Comparison of ENCODE assay signal across 34 cellular contexts in the genomic region with DNA sequence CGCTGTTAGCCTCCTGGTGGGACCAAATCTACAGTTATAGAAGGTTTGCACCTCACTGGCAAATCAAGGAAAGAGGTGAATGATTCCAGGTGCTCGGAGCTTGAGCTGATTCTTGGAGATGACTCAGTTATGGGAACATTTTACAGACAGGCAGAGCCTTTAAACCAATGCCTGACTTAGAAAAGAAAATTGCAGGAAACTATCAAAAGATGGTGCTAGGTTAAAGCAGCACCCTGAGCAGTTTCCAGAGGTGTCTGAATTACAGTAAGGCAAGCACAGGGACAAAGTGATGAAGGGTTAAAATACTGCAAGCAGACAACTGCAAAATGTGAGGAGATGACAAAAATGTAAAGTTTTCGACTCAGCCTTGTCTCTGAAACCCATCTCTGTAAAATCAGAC. TPM values are rescaled to one million over a fixed set of nuclear protein-coding genes. Genes with fewer than 3 reads are reported as not detected.
DNase-seq lines count a peak whose midpoint lies in the region; ATAC-seq, FAIRE-seq and TF ChIP-seq lines count a peak whose summit lies in the region.
"Had no signal": no experiment of that assay in that cellular context is flagged by ENCODE, and none has a peak within 500 bp of the region (broad histone marks: within the 10 kb centered on the region; RNA-seq: fewer than 3 reads in every experiment).

No MANE protein-coding gene starts in this region.

- peak; percentile 24 for DNase-seq in NCI-H69 (lab: John Stamatoyannopoulos, UW)
- DNase-seq in H1 (ENCODE audit: low read depth in 1 of 2, low spot score in 2 of 2) = no peak
- DNase-seq in mesothelial cell of epicardium (ENCODE audit: low spot score in 2 of 2, unreplicated experiment in 2 of 2) = no peak
- peak in 1 of 49 donors; percentile 4 for DNase-seq in substantia nigra (lab: John Stamatoyannopoulos, UW)
- no peak for DNase-seq in NCI-H2081 treated with DMSO at 0.1 percent for 48 hours (lab: John Stamatoyannopoulos, UW)
- no peak for DNase-seq in stimulated activated CD4-positive, alpha-beta T cell treated with anti-CD3 and anti-CD28 coated beads, Interleukin-4, amount 100 ng/mL, for 1 hour
- DNase-seq: activated B cell treated with CpG ODN at 0.5 μM for 24 hours; activated CD4-positive, alpha-beta T cell treated with anti-CD3 and anti-CD28 coated beads, Interleukin-2, amount 50 U/mL, for 1 hour; activated CD8-positive, alpha-beta memory T cell treated with anti-CD3 and anti-CD28 coated beads, Interleukin-2, amount 10 ng/mL, durations not matched to agents 7 days and 5 days; activated naive CD4-positive, alpha-beta T cell treated with Interleukin-2 at 50 U/mL for 16 hours; activated T-cell treated with anti-CD3 and anti-CD28 coated beads, Interleukin-2, amount 50 U/mL, for 48 hours; colonic mucosa; COR-L47; DND-41; naive thymus-derived CD4-positive, alpha-beta T cell; NCI-H1092; NCI-H187; NCI-H526 treated with DMSO at 0.1 percent for 48 hours; ovary; Peyer's patch; SIG-M5; spleen had no signal

- CTCF ChIA-PET in H1 (lab: Charles Lee; ENCODE audit: partially characterized antibody) = interaction anchor here (0.6 to 5.6 kb wide), 11 partner anchors 11 to 1349 kb away, joined by 3 to 33 read pairs (median 3); no protein-coding TSS in a partner anchor

- H2BK12ac ChIP-seq in H1 (ENCODE audit: low read depth, low read length) = no peak overlapping the region

- H4K5ac ChIP-seq in H1 (ENCODE audit: insufficient read length, low read depth, low read length) = no peak overlapping the region

- H4K20me1 ChIP-seq in H1 (replicated peaks in 1 of 2; ENCODE audit: control insufficient read depth in 1 of 2, insufficient read depth in 2 of 2, low read length in 2 of 2) = no peaks in the 10 kb centered on the region
- H4K20me1 ChIP-seq: BLaER1 treated with 17β-estradiol and CSF1 and Interleukin-3, amounts not matched to agents 10 nM and 100 nM had no signal

- H3K27ac Mint-ChIP-seq in mesothelial cell of epicardium = no peak overlapping the region
- H3K27ac Mint-ChIP-seq: activated B cell treated with CpG ODN at 0.5 μM for 24 hours; activated CD8-positive, alpha-beta memory T cell treated with anti-CD3 and anti-CD28 coated beads, Interleukin-2, amount 10 ng/mL, durations not matched to agents 7 days and 5 days; IgD-negative memory B cell; naive thymus-derived CD4-positive, alpha-beta T cell had no signal

- peaks cover 3% of the 10 kb centered on the region; the same call in 1 of the 2 replicates for H3K23me2 ChIP-seq in H1 (ENCODE audit: low read depth, low read length)

- H3K56ac ChIP-seq in H1 (replicated peaks; ENCODE audit: insufficient read length, low read depth, low read length) = no peak overlapping the region

- no peak for ATAC-seq in GM18870 (IDR thresholded peaks at IDR 0.05; ENCODE audit: unreplicated experiment)
- ATAC-seq in GM18861 (IDR thresholded peaks at IDR 0.05; ENCODE audit: unreplicated experiment) = no peak
- ATAC-seq: activated CD8-positive, alpha-beta memory T cell treated with anti-CD3 and anti-CD28 coated beads, Interleukin-2, amount 10 ng/mL, durations not matched to agents 7 days and 5 days; naive thymus-derived CD4-positive, alpha-beta T cell had no signal

- no peaks in the 10 kb centered on the region for H3K79me2 ChIP-seq in H1 (ENCODE audit: control insufficient read depth in 1 of 2, insufficient read depth in 2 of 2, low read length in 2 of 2)

- H4K8ac ChIP-seq in H1 (ENCODE audit: extremely low read depth, insufficient read depth, low read length) = no peak overlapping the region

- no peak overlapping the region for H3K18ac ChIP-seq in H1 (ENCODE audit: extremely low read depth, low read length)

- H3K23ac ChIP-seq in H1 (ENCODE audit: insufficient read length) = no peak overlapping the region

- peak overlapping the region in 2 of 4 experiments; percentile 38 to 57; a peak in 3 of 8 replicates for H3K4me3 ChIP-seq in H1 (ENCODE audit: extremely low read depth in 1 of 4, insufficient read depth in 2 of 4, low read depth in 3 of 4, low read length in 4 of 4)
- H3K4me3 ChIP-seq: adrenal gland; BLaER1 treated with 17β-estradiol and CSF1 and Interleukin-3, amounts not matched to agents 10 nM and 100 nM; colonic mucosa; ovary; spleen had no signal

- H2BK5ac ChIP-seq in H1 (ENCODE audit: low read depth, low read length) = no peak overlapping the region

- H3K27ac ChIP-seq in H1 (ENCODE audit: low read depth, low read length) = no peak overlapping the region
- H3K27ac ChIP-seq in substantia nigra (ENCODE audit: low read depth, low read length, poor library complexity, severe bottlenecking) = peak overlapping the region; percentile 28
- H3K27ac ChIP-seq: adrenal gland; BLaER1 treated with 17β-estradiol and CSF1 and Interleukin-3, amounts not matched to agents 10 nM and 100 nM; colonic mucosa; esophagus muscularis mucosa; foreskin keratinocyte; ovary; Peyer's patch; right atrium auricular region; spleen; suprapubic skin had no signal

- H3K4me3 Mint-ChIP-seq in mesothelial cell of epicardium = peak overlapping the region; percentile 69
- H3K4me3 Mint-ChIP-seq: activated B cell treated with CpG ODN at 0.5 μM for 24 hours; activated CD8-positive, alpha-beta memory T cell treated with anti-CD3 and anti-CD28 coated beads, Interleukin-2, amount 10 ng/mL, durations not matched to agents 7 days and 5 days; IgD-negative memory B cell; naive thymus-derived CD4-positive, alpha-beta T cell had no signal

- no peak for TF ChIP-seq POLR2A in H1 (IDR thresholded peaks at IDR 0.05; ENCODE audit: control extremely low read depth in 1 of 2, low read depth in 2 of 2, low read length in 2 of 2)

- H3K4me1 ChIP-seq in H1 (replicated peaks in 1 of 4; ENCODE audit: control insufficient read depth in 3 of 4, insufficient read depth in 4 of 4, low read length in 3 of 4) = peaks cover 2 to 16% (median 12%) of the 10 kb centered on the region in 4 experiments
- H3K4me1 ChIP-seq: adrenal gland, colonic mucosa, foreskin keratinocyte, Peyer's patch had no signal

- H2BK15ac ChIP-seq in H1 (ENCODE audit: low read length) = no peak overlapping the region

- H3K9me3 Mint-ChIP-seq in mesothelial cell of epicardium = no peaks in the 10 kb centered on the region
- H3K9me3 Mint-ChIP-seq: activated B cell treated with CpG ODN at 0.5 μM for 24 hours, IgD-negative memory B cell had no signal

- no peaks in the 10 kb centered on the region for H3K9me3 ChIP-seq in H1 (ENCODE audit: insufficient read depth in 2 of 2, low read depth in 1 of 2, low read length in 1 of 2)
- H3K9me3 ChIP-seq: adrenal gland; BLaER1 treated with 17β-estradiol and CSF1 and Interleukin-3, amounts not matched to agents 10 nM and 100 nM; colonic mucosa; esophagus muscularis mucosa; ovary; Peyer's patch; right atrium auricular region; spleen; suprapubic skin had no signal

- TF ChIP-seq CTCF in H1 (IDR thresholded peaks at IDR 0.05; ENCODE audit: control extremely low read depth in 1 of 3, insufficient read depth in 1 of 3, low read depth in 1 of 3, low read length in 3 of 3) (no peak), mesothelial cell of epicardium (IDR thresholded peaks at IDR 0.05; ENCODE audit: unreplicated experiment) (no peak)

- H2BK20ac ChIP-seq in H1 (ENCODE audit: low read length) = no peak overlapping the region

- no peak overlapping the region for H2BK120ac ChIP-seq in H1 (replicated peaks; ENCODE audit: low read depth, low read length)

- 59% methylated on average over 3 of the region's 3 CpGs; no CpG with 5 or more reads in 1 of the 2 experiments for WGBS in H1 (ENCODE audit: extremely low coverage in 1 of 2, insufficient coverage in 1 of 2, insufficient read length in 1 of 2, insufficient replicate concordance in 2 of 2, low coverage in 1 of 2, low lambda C conversion rate in 2 of 2, missing lambda C conversion rate in 1 of 2), 2 experiments

- H3K27me3 Mint-ChIP-seq in mesothelial cell of epicardium (ENCODE audit: low read depth) = peaks cover 71% of the 10 kb centered on the region

- no peak overlapping the region for H4K91ac ChIP-seq in H1 (replicated peaks; ENCODE audit: insufficient read length, low read length)

- H3K4me2 ChIP-seq in H1 (ENCODE audit: insufficient read depth in 1 of 2, low read depth in 2 of 2, low read length in 2 of 2) = peak overlapping the region; percentile 69 to 97; a peak in 3 of 4 replicates
- H3K4me2 ChIP-seq: BLaER1 treated with 17β-estradiol and CSF1 and Interleukin-3, amounts not matched to agents 10 nM and 100 nM had no signal

- H3K36me3 ChIP-seq in H1 (ENCODE audit: control insufficient read depth in 2 of 4, insufficient read depth in 4 of 4, low read length in 3 of 4) = no peaks in the 10 kb centered on the region
- H3K36me3 ChIP-seq: adrenal gland; BLaER1 treated with 17β-estradiol and CSF1 and Interleukin-3, amounts not matched to agents 10 nM and 100 nM; colonic mucosa; esophagus muscularis mucosa; ovary; Peyer's patch; right atrium auricular region; spleen; suprapubic skin had no signal

- no peak overlapping the region for H3K4ac ChIP-seq in H1 (replicated peaks; ENCODE audit: insufficient read length, low read depth, low read length)

- H3K79me1 ChIP-seq in H1 (ENCODE audit: low read depth, low read length) = no peaks in the 10 kb centered on the region

- TF ChIP-seq RAD21 in H1 (IDR thresholded peaks at IDR 0.05 in 1 of 2, conservative IDR thresholded peaks at IDR 0.05 in 1 of 2; ENCODE audit: low read depth in 2 of 2, low read length in 2 of 2) = no peak

- peaks cover 40% of the 10 kb centered on the region for H3K4me1 Mint-ChIP-seq in mesothelial cell of epicardium
- H3K4me1 Mint-ChIP-seq: activated CD8-positive, alpha-beta memory T cell treated with anti-CD3 and anti-CD28 coated beads, Interleukin-2, amount 10 ng/mL, durations not matched to agents 7 days and 5 days; IgD-negative memory B cell had no signal

- TF ChIP-seq EP300 in H1 (IDR thresholded peaks at IDR 0.05; ENCODE audit: borderline replicate concordance in 1 of 2, low read depth in 2 of 2, low read length in 2 of 2) = no peak

- H3K27me3 ChIP-seq in H1 (replicated peaks in 1 of 4; ENCODE audit: control insufficient read depth in 3 of 4, extremely low read depth in 1 of 4, insufficient read depth in 3 of 4, low read length in 3 of 4) = peaks cover 0 to 21% (median 18%) of the 10 kb centered on the region in 4 experiments; a peak in 6 of 7 replicates
- H3K27me3 ChIP-seq: ovary, Peyer's patch had no signal

- H3K36me3 Mint-ChIP-seq in mesothelial cell of epicardium = no peaks in the 10 kb centered on the region
- H3K36me3 Mint-ChIP-seq: activated CD8-positive, alpha-beta memory T cell treated with anti-CD3 and anti-CD28 coated beads, Interleukin-2, amount 10 ng/mL, durations not matched to agents 7 days and 5 days; IgD-negative memory B cell; naive thymus-derived CD4-positive, alpha-beta T cell had no signal

- H3K14ac ChIP-seq in H1 (ENCODE audit: insufficient read length) = no peak overlapping the region

- no peak overlapping the region for H2AFZ ChIP-seq in H1 (ENCODE audit: low read length)

- H2AK5ac ChIP-seq in H1 (ENCODE audit: low read depth, low read length) = no peak overlapping the region

- POLR2A ChIA-PET in H1 (lab: Charles Lee; ENCODE audit: partially characterized antibody) = no interaction called here

- no peak overlapping the region for H3K9ac ChIP-seq in H1 (replicated peaks in 1 of 4; ENCODE audit: extremely low read depth in 1 of 4, low read depth in 3 of 4, low read length in 3 of 4)
- H3K9ac ChIP-seq: BLaER1 treated with 17β-estradiol and CSF1 and Interleukin-3, amounts not matched to agents 10 nM and 100 nM had no signal

- no peak for FAIRE-seq in H1 (lab: Jason Lieb, UNC)
- FAIRE-seq: GM18507, islet of Langerhans had no signal

RNA-seq across cellular contexts. Expression of gene LRRTM3, which starts 3.0 kb away (rescaled TPM):
- total RNA-seq in H1 (2021; fragmentation: NEBNext Ultra II Directional; extraction: Animal tissue kit (Norgen Biotek cat#: 25700)) = 0.44 and 0.48 TPM in 2 replicates
- polyA plus RNA-seq in H1 (2011; rRNA removed) = 0.19 and 0.33 TPM in 2 replicates
- 0.19 TPM for polyA plus RNA-seq in H1 (2011; cell fraction: cytosol; rRNA removed)
- 0.36 TPM for polyA plus RNA-seq in H1 (2011; cell fraction: nucleus; rRNA removed)
- 0.36 to 0.62 TPM (median 0.60 TPM) in 4 replicates for polyA plus RNA-seq in H1 (2012, experiment 1 of 2)
- 0.09 TPM for polyA plus RNA-seq in H1 (2012, experiment 2 of 2)
- polyA plus RNA-seq in H1 (2013, experiment 1 of 2) = 0.99 TPM
- polyA plus RNA-seq in H1 (2013, experiment 2 of 2) = 0.88 TPM
- 0.73 and 1.3 TPM in 2 replicates for polyA minus RNA-seq in H1 (2011; rRNA and poly(A)+ RNA removed)
- polyA minus RNA-seq in H1 (2011; cell fraction: cytosol; rRNA and poly(A)+ RNA removed) = 0.29 TPM
- polyA minus RNA-seq in H1 (2011; cell fraction: nucleus; rRNA and poly(A)+ RNA removed) = 1.6 TPM
- total RNA-seq in mesothelial cell of epicardium = 4.6 to 5.6 TPM (median 5.2 TPM) in 3 replicates
- total RNA-seq: activated B cell treated with CpG ODN at 0.5 μM for 24 hours; activated CD8-positive, alpha-beta memory T cell treated with anti-CD3 and anti-CD28 coated beads, Interleukin-2, amount 10 ng/mL, durations not matched to agents 7 days and 5 days; colonic mucosa; foreskin keratinocyte; left ventricle myocardium superior; naive thymus-derived CD4-positive, alpha-beta T cell; Peyer's patch; right atrium auricular region; spleen; suprapubic skin had no signal
- polyA plus RNA-seq: foreskin keratinocyte; IgD-negative memory B cell; naive thymus-derived CD4-positive, alpha-beta T cell; spleen had no signal
